16 cellular contexts compared by ENCODE assay signal in genomic region chr13:95154441-95154886, GRCh38.
A peak's percentile ranks its signal among the peaks of the same experiment; 100 is the strongest.
DNase-seq lines count a peak whose midpoint lies in the region; TF ChIP-seq lines count a peak whose summit lies in the region.
"Had no signal": no experiment of that assay in that cellular context is flagged by ENCODE, and none has a peak within 500 bp of the region (broad histone marks: within the 10 kb centered on the region; RNA-seq: fewer than 3 reads in every experiment).

No MANE protein-coding gene starts in this region.

- no peaks in the 10 kb centered on the region for H3K27me3 ChIP-seq in endodermal cell (ENCODE audit: control insufficient read depth, insufficient read depth, low read length, poor library complexity, severe bottlenecking)
- no peaks in the 10 kb centered on the region for H3K27me3 ChIP-seq in skeletal muscle satellite cell (ENCODE audit: control insufficient read depth, insufficient read depth, low read length)
- H3K27me3 ChIP-seq: testis had no signal

- H3K27ac Mint-ChIP-seq in endodermal cell, result peak overlapping the region; percentile 67
- H3K27ac Mint-ChIP-seq: activated naive CD8-positive, alpha-beta T cell treated with anti-CD3 and anti-CD28 coated beads, Interleukin-2, amount 10 ng/mL, durations not matched to agents 7 days and 5 days had no signal

- H3K36me3 ChIP-seq in endodermal cell (ENCODE audit: control insufficient read depth, insufficient read depth, low read length) (peaks cover 36% of the 10 kb centered on the region), skeletal muscle satellite cell (ENCODE audit: insufficient read depth, low read length) (peaks cover under 1% of the 10 kb centered on the region)
- H3K36me3 ChIP-seq: HAP-1 had no signal

- H3K9me3 ChIP-seq in endodermal cell (ENCODE audit: control insufficient read depth, low read length) (no peaks in the 10 kb centered on the region), skeletal muscle satellite cell (replicated peaks; ENCODE audit: low read length) (no peaks in the 10 kb centered on the region)
- H3K9me3 ChIP-seq: HAP-1, testis had no signal

- H3K27ac ChIP-seq in endodermal cell (ENCODE audit: low read depth, low read length), result no peak overlapping the region
- H3K27ac ChIP-seq: coronary artery, testis had no signal

- H3K4me1 Mint-ChIP-seq in endodermal cell, result peaks cover 51% of the 10 kb centered on the region
- H3K4me1 Mint-ChIP-seq: activated naive CD8-positive, alpha-beta T cell treated with anti-CD3 and anti-CD28 coated beads, Interleukin-2, amount 10 ng/mL, durations not matched to agents 7 days and 5 days had no signal

- peak overlapping the region; percentile 32 for H3K4me2 ChIP-seq in skeletal muscle satellite cell (ENCODE audit: low read length)

- peaks cover 19% of the 10 kb centered on the region for H3K4me1 ChIP-seq in endodermal cell (ENCODE audit: control insufficient read depth, insufficient read depth, low read length)
- peaks cover 31% of the 10 kb centered on the region for H3K4me1 ChIP-seq in skeletal muscle satellite cell (ENCODE audit: control insufficient read depth, insufficient read depth, low read length)
- H3K4me1 ChIP-seq: testis had no signal

- H3K9me3 Mint-ChIP-seq in endodermal cell, result no peaks in the 10 kb centered on the region
- H3K9me3 Mint-ChIP-seq: activated naive CD8-positive, alpha-beta T cell treated with anti-CD3 and anti-CD28 coated beads, Interleukin-2, amount 10 ng/mL, durations not matched to agents 7 days and 5 days had no signal

- H3K36me3 Mint-ChIP-seq in endodermal cell (ENCODE audit: low read depth), result peaks cover 49% of the 10 kb centered on the region
- H3K36me3 Mint-ChIP-seq: activated naive CD8-positive, alpha-beta T cell treated with anti-CD3 and anti-CD28 coated beads, Interleukin-2, amount 10 ng/mL, durations not matched to agents 7 days and 5 days had no signal

- no peak for TF ChIP-seq CTCF in endodermal cell (conservative IDR thresholded peaks at IDR 0.05)
- TF ChIP-seq CTCF in GM20000 (IDR thresholded peaks at IDR 0.05; ENCODE audit: extremely low read depth, missing control alignments), result no peak

- peaks cover 38% of the 10 kb centered on the region for H3K27me3 Mint-ChIP-seq in endodermal cell (ENCODE audit: insufficient read depth)
- H3K27me3 Mint-ChIP-seq: activated naive CD8-positive, alpha-beta T cell treated with anti-CD3 and anti-CD28 coated beads, Interleukin-2, amount 10 ng/mL, durations not matched to agents 7 days and 5 days had no signal

- no peak overlapping the region for H3K4me3 ChIP-seq in endodermal cell (ENCODE audit: low read length)
- no peak overlapping the region for H3K4me3 ChIP-seq in skeletal muscle satellite cell (ENCODE audit: low read length)
- H3K4me3 ChIP-seq: coronary artery, HAP-1, testis had no signal

- H3K9ac ChIP-seq in endodermal cell (ENCODE audit: extremely low read depth, low read length, poor library complexity, severe bottlenecking) (no peak overlapping the region), skeletal muscle satellite cell (ENCODE audit: low read depth, low read length) (no peak overlapping the region)

- 68% methylated on average over 3 of the region's 3 CpGs; no CpG with 5 or more reads in 1 of the 2 experiments for whole genome bisulfite sequencing in endodermal cell (ENCODE audit: insufficient coverage in 1 of 2, insufficient read length in 1 of 2), 2 experiments

- H3K4me3 Mint-ChIP-seq in endodermal cell, result no peak overlapping the region
- H3K4me3 Mint-ChIP-seq: activated naive CD8-positive, alpha-beta T cell treated with anti-CD3 and anti-CD28 coated beads, Interleukin-2, amount 10 ng/mL, durations not matched to agents 7 days and 5 days had no signal

- DNase-seq in HPDE6-E6E7 (ENCODE audit: extremely low spot score) (peak; percentile 12), NCI-H748 (lab: John Stamatoyannopoulos, UW; ENCODE audit: unreplicated experiment) (peak; percentile 93), endodermal cell (no peak), occipital lobe (lab: John Stamatoyannopoulos, UW) (no peak), GM20000 (ENCODE audit: low spot score) (no peak)
- no peak for DNase-seq in stimulated activated CD4-positive, alpha-beta T cell treated with anti-CD3 and anti-CD28 coated beads, Interleukin-2, amount 100 ng/mL, for 48 hours
- DNase-seq: activated CD8-positive, alpha-beta memory T cell treated with anti-CD3 and anti-CD28 coated beads for 24 hours; activated naive CD8-positive, alpha-beta T cell treated with anti-CD3 and anti-CD28 coated beads, Interleukin-2, amount 10 ng/mL, durations not matched to agents 7 days and 5 days; glutamatergic neuron; KBM-7; RPMI8226; T-helper 9 cell; testis had no signal

Comparison
In these comparisons a context has a peak if more than half of its experiments do, and no peak if none do; other contexts are left out.
1. DNase-seq: peak in HPDE6-E6E7 (single experiment) and NCI-H748 (single experiment); none in endodermal cell (single experiment), occipital lobe (single experiment), stimulated activated CD4-positive, alpha-beta T cell treated with anti-CD3 and anti-CD28 coated beads, Interleukin-2, amount 100 ng/mL, for 48 hours (0 of 2) and GM20000 (single experiment).